Comparison of ENCODE assay signal across 8 cellular contexts in the genomic region with DNA sequence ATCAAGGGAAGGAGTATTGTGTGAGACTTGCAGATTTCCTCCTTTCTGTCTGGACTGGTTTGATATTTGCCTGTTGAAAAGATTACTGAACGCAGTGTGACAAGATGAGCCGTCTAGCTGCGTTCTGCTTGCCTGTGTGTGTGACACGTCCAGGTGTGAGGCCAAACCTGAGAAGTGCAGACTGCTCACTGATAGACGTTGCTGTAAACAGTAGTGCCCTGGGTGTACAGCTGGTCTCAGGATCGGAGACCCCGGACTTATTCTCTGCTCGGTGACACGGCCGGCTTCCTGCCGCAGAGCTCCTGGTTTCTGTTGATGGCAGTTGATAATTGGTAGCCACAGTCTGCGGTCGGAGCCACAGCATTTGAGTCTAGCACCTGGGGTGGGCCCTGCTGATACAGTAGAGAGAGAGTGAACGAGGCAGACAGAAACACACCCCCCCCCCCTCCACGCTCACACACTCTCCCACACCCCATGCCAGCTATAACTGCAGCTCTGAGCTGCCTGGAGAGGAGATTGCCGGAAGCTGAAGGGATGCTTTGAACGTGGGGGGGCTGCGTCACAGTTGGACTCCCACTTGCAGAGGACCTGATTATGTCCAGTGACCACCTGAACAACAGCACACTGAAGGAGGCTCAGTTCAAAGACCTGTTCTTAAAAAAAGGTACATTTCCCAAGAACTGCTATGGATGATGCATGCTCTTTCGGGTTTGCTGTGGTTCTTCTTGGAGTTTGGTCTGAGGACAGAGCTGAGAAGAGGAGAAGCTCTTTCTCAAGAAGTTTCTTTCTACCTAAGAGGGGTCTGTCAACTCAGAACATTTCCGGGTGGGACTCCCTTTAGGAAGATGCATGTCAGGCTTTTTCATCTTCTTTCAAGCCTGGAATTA.
DNase-seq lines count a peak whose midpoint lies in the region; ATAC-seq, FAIRE-seq and TF ChIP-seq lines count a peak whose summit lies in the region.

No MANE protein-coding gene starts in this region.

- CTCF ChIA-PET in OCI-LY7 (lab: Charles Lee; ENCODE audit: unreplicated experiment), result interaction anchor here (0.6 to 1.6 kb wide), 7 partner anchors 17 to 149 kb away, joined by 3 to 7 read pairs (median 4); no protein-coding TSS in a partner anchor

- peak; percentile 99 for FAIRE-seq in GM18507 (lab: Jason Lieb, UNC)

- no peaks in the 10 kb centered on the region for H4K20me1 ChIP-seq in OCI-LY7 (ENCODE audit: insufficient read depth, low read length)

- H3K4me1 ChIP-seq in OCI-LY7 (ENCODE audit: insufficient read depth, low read length, poor library complexity, severe bottlenecking), result peaks cover 71% of the 10 kb centered on the region

- H3K79me2 ChIP-seq in OCI-LY7 (ENCODE audit: insufficient read depth, low read depth, low read length), result peaks cover 49% of the 10 kb centered on the region

- intact Hi-C loops in OCI-LY7 (cut with micrococcal nuclease; ENCODE audit: unreplicated experiment), result loop anchor here (1.0 kb wide), 1 partner anchor 45 kb away; no protein-coding TSS in a partner anchor

- TF ChIP-seq CTCF in OCI-LY7 (conservative IDR thresholded peaks at IDR 0.05; ENCODE audit: low read length), result no peak

- POLR2A ChIA-PET in OCI-LY7 (lab: Charles Lee), result interaction anchor here (0.5 to 9.2 kb wide), 21 partner anchors 8 to 621 kb away, joined by 3 to 65 read pairs (median 4); a partner anchor contains a TSS

- peak; percentile 54 for DNase-seq in GM18507 (ENCODE audit: extremely low spot score, insufficient read length, low read depth)
- DNase-seq in OCI-LY7 (ENCODE audit: low spot score), result peak; percentile 96
- peak; percentile 79 for DNase-seq in activated gamma-delta T cell treated with Interleukin-2 at 50 U/mL for 16 hours
- DNase-seq in iPS-NIHi7 (ENCODE audit: extremely low spot score), result peak; percentile 10
- peak; percentile 52 to 54 for DNase-seq in stimulated activated CD4-positive, alpha-beta T cell treated with anti-CD3 and anti-CD28 coated beads, Interleukin-4, amount 100 ng/mL, for 4 hours
- DNase-seq in RKO (ENCODE audit: low spot score), result no peak
- DNase-seq in SIG-M5 treated with dmso at 0.1 percent for 504 hours (lab: John Stamatoyannopoulos, UW; ENCODE audit: unreplicated experiment), result no peak

- H3K4me3 ChIP-seq in OCI-LY7 (ENCODE audit: low read depth, low read length, poor library complexity, severe bottlenecking), result peak overlapping the region; percentile 85

- peak; percentile 72 for ATAC-seq in HG02798 (IDR thresholded peaks at IDR 0.05; ENCODE audit: poor library complexity, unreplicated experiment)

- H2AFZ ChIP-seq in OCI-LY7 (ENCODE audit: low read length), result peak overlapping the region; percentile 76; the same call in 1 of the 2 replicates

- H3K4me2 ChIP-seq in OCI-LY7 (ENCODE audit: low read length), result peak overlapping the region; percentile 99

- no peaks in the 10 kb centered on the region for H3K9me2 ChIP-seq in OCI-LY7 (ENCODE audit: insufficient read depth, low read length)

- TSS peak; percentile 84 for BruUV-seq in OCI-LY7 (replicated peaks; lab: Mats Ljungman, UMichigan)

- H3K9me3 ChIP-seq in OCI-LY7 (ENCODE audit: low read length), result no peaks in the 10 kb centered on the region

- peak overlapping the region; percentile 98 for H3K27ac ChIP-seq in OCI-LY7 (ENCODE audit: low read depth, low read length, poor library complexity, severe bottlenecking)

- peaks cover 8% of the 10 kb centered on the region; the same call in 1 of the 2 replicates for H3K36me3 ChIP-seq in OCI-LY7 (ENCODE audit: insufficient read depth, low read length)

Comparison
In these comparisons a context has a peak if more than half of its experiments do, and no peak if none do; other contexts are left out.
1. DNase-seq: peak in GM18507 (single experiment), OCI-LY7 (single experiment), activated gamma-delta T cell treated with Interleukin-2 at 50 U/mL for 16 hours (single experiment), iPS-NIHi7 (single experiment) and stimulated activated CD4-positive, alpha-beta T cell treated with anti-CD3 and anti-CD28 coated beads, Interleukin-4, amount 100 ng/mL, for 4 hours (2 of 2); none in RKO (single experiment) and SIG-M5 treated with dmso at 0.1 percent for 504 hours (single experiment).